19 cellular contexts compared by ENCODE assay signal in the genomic region with DNA sequence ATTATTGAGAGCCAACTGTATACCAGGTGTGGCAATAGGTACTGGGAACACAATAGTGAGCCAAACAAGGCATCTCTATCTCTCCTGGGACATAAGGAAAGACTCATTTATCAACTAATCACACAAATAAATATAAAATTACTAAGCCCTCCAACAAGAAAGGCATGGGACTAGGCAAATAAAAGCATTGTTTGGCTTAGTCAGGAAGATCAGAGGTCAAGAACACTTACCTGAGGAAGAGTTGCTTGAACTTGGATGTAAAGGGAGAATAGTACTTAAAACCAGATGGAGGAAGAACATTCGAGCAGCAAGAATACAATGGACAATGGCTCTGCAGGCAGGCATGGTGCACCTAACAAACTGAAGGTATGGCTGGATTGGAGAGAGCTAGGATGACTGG.
"Had no signal": no experiment of that assay in that cellular context is flagged by ENCODE, and none has a peak within 500 bp of the region (broad histone marks: within the 10 kb centered on the region; RNA-seq: fewer than 3 reads in every experiment).

No MANE protein-coding gene starts in this region.

- H3K4me1 Mint-ChIP-seq: IgD-negative memory B cell, T-cell had no signal

- H3K27ac Mint-ChIP-seq: IgD-negative memory B cell; T-cell; T-helper 1 cell treated with Interleukin-12 subunit alpha and Interleukin-12 subunit beta and Interleukin-4 antibody, amounts not matched to agents 30 μg/mL and 1 μg/mL, for 36 hours had no signal

- H3K4me3 Mint-ChIP-seq: T-cell; T-helper 1 cell treated with Interleukin-12 subunit alpha and Interleukin-12 subunit beta and Interleukin-4 antibody, amounts not matched to agents 30 μg/mL and 1 μg/mL, for 36 hours had no signal

- H3K36me3 Mint-ChIP-seq: IgD-negative memory B cell, T-cell had no signal

- H3K27me3 Mint-ChIP-seq: IgD-negative memory B cell, T-cell had no signal

- DNase-seq: Kasumi-1; MM.1S; NCI-H1092 treated with DMSO at 0.1 percent for 48 hours; NCI-H1436; NCI-H187; NCI-H2029; NCI-H2081 treated with DMSO at 0.1 percent for 48 hours; NCI-H226; NCI-H446; NCI-H524; NCI-H526 treated with DMSO at 0.1 percent for 48 hours; NK-92 treated with Interleukin-12 subunit alpha and Interleukin-12 subunit beta, amount 100 ng/mL, for 24 hours; PC-3; SHP77; SK-N-SH; SW 1271; T-cell had no signal
